Comparison of ENCODE assay signal across 8 cellular contexts in the genomic region with DNA sequence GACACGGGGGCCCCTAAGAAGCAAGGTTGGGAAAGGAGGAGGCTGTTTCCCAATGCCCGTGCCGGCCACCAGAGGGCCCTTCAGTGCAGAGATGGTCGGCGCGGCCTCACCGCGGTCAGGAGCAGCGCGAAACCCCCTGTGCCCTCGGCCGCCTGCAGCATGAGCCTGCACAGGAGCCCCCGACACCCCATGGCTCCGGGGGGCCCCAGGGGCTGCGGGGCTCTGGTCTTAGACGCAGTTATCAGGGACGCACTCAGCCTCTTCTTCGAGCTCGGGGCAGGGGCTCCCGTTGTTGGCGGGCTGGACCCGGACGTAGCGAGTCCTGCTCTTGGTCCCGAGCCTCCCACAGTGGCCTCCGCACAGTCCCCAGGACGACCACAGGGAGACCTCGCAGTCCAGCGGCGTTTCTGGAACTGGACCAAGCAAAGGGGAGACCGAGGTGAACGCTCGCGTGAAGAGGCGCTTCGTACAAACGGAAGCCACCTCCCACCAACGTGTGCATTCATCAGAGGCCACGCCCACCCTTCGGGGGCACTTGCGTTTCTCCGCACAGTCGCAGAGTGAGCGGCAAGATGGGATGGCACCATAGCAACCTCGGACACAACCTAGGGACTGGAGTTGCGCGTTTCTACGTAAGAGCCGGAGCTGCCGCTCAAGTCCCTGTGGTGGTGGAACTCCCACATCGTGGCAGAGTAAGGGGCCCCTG. TPM values are rescaled to one million over a fixed set of nuclear protein-coding genes. Genes with fewer than 3 reads are reported as not detected.
DNase-seq lines count a peak whose midpoint lies in the region; ATAC-seq, FAIRE-seq and TF ChIP-seq lines count a peak whose summit lies in the region.

No MANE protein-coding gene starts in this region.

- no peak for TF ChIP-seq POLR2A in A549 (IDR thresholded peaks at IDR 0.05; ENCODE audit: low read length)

- peak overlapping the region in 1 of 2 experiments; percentile 63; a peak in 2 of 6 replicates for H3K27ac ChIP-seq in A549

- CTCF ChIA-PET in A549 (lab: Yijun Ruan, JAX): interaction anchor here (0.6 to 3.7 kb wide), 20 partner anchors 8 to 475 kb away, joined by 3 to 15 read pairs (median 4); no protein-coding TSS in a partner anchor

- POLR2A ChIA-PET in A549 (lab: Yijun Ruan, JAX): no interaction called here

- FAIRE-seq in A549 (lab: Jason Lieb, UNC): no peak

- peak; percentile 67 for TF ChIP-seq CTCF in A549 (IDR thresholded peaks at IDR 0.05)

- H3K9me3 ChIP-seq in A549: no peaks in the 10 kb centered on the region

- peaks cover 4% of the 10 kb centered on the region; the same call in 1 of the 3 replicates for H3K4me1 ChIP-seq in A549

- peak overlapping the region; percentile 62; the same call in 2 of the 3 replicates for H3K4me2 ChIP-seq in A549

- DNase-seq in A549 (ENCODE audit: low read depth in 1 of 2, low spot score in 1 of 2) (peak; percentile 35 to 39), NCI-H345 (lab: John Stamatoyannopoulos, UW) (peak; percentile 87), cerebellum (ENCODE audit: low spot score) (peak; percentile 81), left colon (peak; percentile 88 to 92)
- DNase-seq in activated CD4-positive, CD25-positive, alpha-beta regulatory T cell treated with anti-CD3 and anti-CD28 coated beads, Interleukin-2, amount 50 U/mL, for 16 hours (ENCODE audit: low read depth, low spot score): peak; percentile 76
- peak; percentile 76 to 82 for DNase-seq in stimulated activated CD4-positive, alpha-beta T cell treated with anti-CD3 and anti-CD28 coated beads, Interleukin-1b, Interleukin-23, amount 100 ng/mL, for 4 hours (ENCODE audit: low read depth in 2 of 2)

- peak; percentile 62 to 71 for TF ChIP-seq RAD21 in A549 (conservative IDR thresholded peaks at IDR 0.05 in 1 of 2, IDR thresholded peaks at IDR 0.05 in 1 of 2)

- no peak for TF ChIP-seq EP300 in A549 (IDR thresholded peaks at IDR 0.05)

- 52% methylated on average over 34 of the region's 51 CpGs for WGBS in A549 (ENCODE audit: missing lambda C conversion rate)

- intact Hi-C loops in left colon (cut with DNase I, micrococcal nuclease): loop anchor here (10.0 kb wide), 1 partner anchor 77 kb away; a partner anchor contains a TSS

- H3K4me3 ChIP-seq in A549: no peak overlapping the region

- ATAC-seq in A549 (peak; percentile 79 to 93), GM18867 (IDR thresholded peaks at IDR 0.05; ENCODE audit: unreplicated experiment) (peak; percentile 87), HG03103 (IDR thresholded peaks at IDR 0.05; ENCODE audit: low read depth, unreplicated experiment) (peak; percentile 80), left colon (peak; percentile 83)

TF ChIP-seq in A549, 52 proteins besides CTCF, POLR2A, EP300 and RAD21:
- TF ChIP-seq EHF (CRISPR knock-in tag; IDR thresholded peaks at IDR 0.05): no peak
- no peak for TF ChIP-seq KDM5A (IDR thresholded peaks at IDR 0.05)
- TF ChIP-seq SMC3 (IDR thresholded peaks at IDR 0.05): peak; percentile 79
- TF ChIP-seq, protein P1, sequence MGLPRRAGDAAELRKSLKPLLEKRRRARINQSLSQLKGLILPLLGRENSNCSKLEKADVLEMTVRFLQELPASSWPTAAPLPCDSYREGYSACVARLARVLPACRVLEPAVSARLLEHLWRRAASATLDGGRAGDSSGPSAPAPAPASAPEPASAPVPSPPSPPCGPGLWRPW (IDR thresholded peaks at IDR 0.05): no peak
- TF ChIP-seq, protein P2, sequence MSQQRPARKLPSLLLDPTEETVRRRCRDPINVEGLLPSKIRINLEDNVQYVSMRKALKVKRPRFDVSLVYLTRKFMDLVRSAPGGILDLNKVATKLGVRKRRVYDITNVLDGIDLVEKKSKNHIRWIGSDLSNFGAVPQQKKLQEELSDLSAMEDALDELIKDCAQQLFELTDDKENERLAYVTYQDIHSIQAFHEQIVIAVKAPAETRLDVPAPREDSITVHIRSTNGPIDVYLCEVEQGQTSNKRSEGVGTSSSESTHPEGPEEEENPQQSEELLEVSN (IDR thresholded peaks at IDR 0.05; ENCODE audit: borderline replicate concordance, low read depth): no peak
- no peak for TF ChIP-seq NFE2L2 (conservative IDR thresholded peaks at IDR 0.05; ENCODE audit: low read length)

RNA-seq across cellular contexts. Expression of a gene that starts 5.0 kb away (rescaled TPM):
- polyA plus RNA-seq in A549 (2011; rRNA removed) (0.12 and 0.24 TPM in 2 replicates), A549 (2017; fragmentation: RNase III; extraction: RNeasy Plus Mini Kit Qiagen cat#74134 plus additional on column Dnase treatment) (0.07 to 0.54 TPM (median 0.15 TPM) in 3 replicates)
- 0.04 and 0.10 TPM in 2 replicates for polyA plus RNA-seq in A549 (2012; cell fraction: cytosol; rRNA removed)
- 0.60 and 0.73 TPM in 2 replicates for polyA plus RNA-seq in A549 (2012; cell fraction: nucleus; rRNA removed)
- 0.29 and 0.63 TPM in 2 replicates for polyA minus RNA-seq in A549 (2011; rRNA and poly(A)+ RNA removed)
- total RNA-seq in cerebellum (21.9 TPM), left colon (10 to 100 TPM; 26.6 to 34.3 TPM)

RNA-seq across cellular contexts. Expression of a gene that starts 54.0 kb away (rescaled TPM):
- polyA plus RNA-seq in A549 (2011; rRNA removed) (3.0 and 3.6 TPM in 2 replicates), A549 (2017; fragmentation: RNase III; extraction: RNeasy Plus Mini Kit Qiagen cat#74134 plus additional on column Dnase treatment) (2.1 to 3.9 TPM (median 3.0 TPM) in 3 replicates)
- polyA plus RNA-seq in A549 (2012; cell fraction: cytosol; rRNA removed): 2.5 and 2.6 TPM in 2 replicates
- 4.2 and 5.3 TPM in 2 replicates for polyA plus RNA-seq in A549 (2012; cell fraction: nucleus; rRNA removed)
- polyA minus RNA-seq in A549 (2011; rRNA and poly(A)+ RNA removed): 0.79 and 3.1 TPM in 2 replicates
- total RNA-seq in cerebellum (6.6 TPM), left colon (1 to 10 TPM; 1.6 to 2.9 TPM)

Comparison
In these comparisons a context has a peak if more than half of its experiments do, and no peak if none do; other contexts are left out.
1. DNase-seq: peak in every context shown above with its lines; median percentile 90 in left colon; 87 in NCI-H345; 81 in cerebellum; 79 in stimulated activated CD4-positive, alpha-beta T cell treated with anti-CD3 and anti-CD28 coated beads, Interleukin-1b, Interleukin-23, amount 100 ng/mL, for 4 hours; 76 in activated CD4-positive, CD25-positive, alpha-beta regulatory T cell treated with anti-CD3 and anti-CD28 coated beads, Interleukin-2, amount 50 U/mL, for 16 hours; 37 in A549.